ENCODE assay signal across 16 cellular contexts in the genomic region with DNA sequence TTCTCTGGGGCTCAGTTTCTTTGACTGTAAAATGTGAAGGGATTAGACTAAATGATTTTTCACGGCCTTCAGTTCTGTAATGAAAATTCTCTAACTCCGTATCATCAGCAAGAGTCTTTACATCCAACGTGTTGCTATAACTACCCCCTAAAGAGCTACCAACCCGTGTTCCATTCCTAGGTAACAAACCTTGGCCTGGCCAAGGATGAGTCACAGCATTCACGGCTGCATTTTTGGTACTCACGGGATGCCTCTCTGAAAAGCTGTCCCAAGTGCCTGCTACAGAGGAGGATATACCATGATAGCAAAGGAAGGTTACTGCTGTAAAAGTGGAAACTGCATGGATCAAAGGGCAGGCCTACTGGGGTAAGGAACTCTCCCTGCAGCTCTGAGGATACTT. TPM values are rescaled to one million over a fixed set of nuclear protein-coding genes. Genes with fewer than 3 reads are reported as not detected.
DNase-seq lines count a peak whose midpoint lies in the region; ATAC-seq and TF ChIP-seq lines count a peak whose summit lies in the region.
"Had no signal": no experiment of that assay in that cellular context is flagged by ENCODE, and none has a peak within 500 bp of the region (broad histone marks: within the 10 kb centered on the region; RNA-seq: fewer than 3 reads in every experiment).

No MANE protein-coding gene starts in this region.

- H3K27ac Mint-ChIP-seq in CD14-positive monocyte, result peak overlapping the region in 4 of 7 donors; percentile 12 to 80 (median 34)
- H3K27ac Mint-ChIP-seq in chondrocyte (ENCODE audit: unreplicated experiment), result peak overlapping the region; percentile 55
- no peak overlapping the region for H3K27ac Mint-ChIP-seq in T-helper 2 cell treated with Interferon-gamma antibody and Interleukin-4, amounts not matched to agents 5 μg/mL and 100 μg/mL, for 36 hours
- no peak overlapping the region for H3K27ac Mint-ChIP-seq in natural killer cell treated with Interleukin-12 subunit alpha and Interleukin-12 subunit beta and Interleukin-15 and Interleukin-18, amount 100 ng/mL, for 72 hours
- no peak overlapping the region for H3K27ac Mint-ChIP-seq in activated CD8-positive, alpha-beta memory T cell treated with anti-CD3 and anti-CD28 coated beads, Interleukin-2, amount 10 ng/mL, durations not matched to agents 7 days and 5 days
- H3K27ac Mint-ChIP-seq: activated CD4-positive, alpha-beta memory T cell treated with anti-CD3 and anti-CD28 coated beads for 36 hours; activated naive CD8-positive, alpha-beta T cell treated with anti-CD3 and anti-CD28 coated beads, Interleukin-2, amount 50 U/mL, for 24 hours; nephron progenitor cell had no signal

- no peaks in the 10 kb centered on the region for H3K27me3 ChIP-seq in MG63
- no peaks in the 10 kb centered on the region for H3K27me3 ChIP-seq in neural cell (ENCODE audit: insufficient read depth, low read depth, low read length)

- no peaks in the 10 kb centered on the region for H3F3A ChIP-seq in neural cell (ENCODE audit: insufficient read depth, low read length, poor library complexity, severe bottlenecking)

- H3K4me1 Mint-ChIP-seq in CD14-positive monocyte, result peaks cover 83% of the 10 kb centered on the region
- peaks cover 37% of the 10 kb centered on the region for H3K4me1 Mint-ChIP-seq in chondrocyte (ENCODE audit: low read depth)
- peaks cover 6% of the 10 kb centered on the region for H3K4me1 Mint-ChIP-seq in T-helper 2 cell treated with Interferon-gamma antibody and Interleukin-4, amounts not matched to agents 5 μg/mL and 100 μg/mL, for 36 hours (ENCODE audit: low read depth)
- peaks cover 14 to 22% of the 10 kb centered on the region in 2 donors for H3K4me1 Mint-ChIP-seq in natural killer cell treated with Interleukin-12 subunit alpha and Interleukin-12 subunit beta and Interleukin-15 and Interleukin-18, amount 100 ng/mL, for 72 hours (ENCODE audit: low read depth in 2 of 2)
- H3K4me1 Mint-ChIP-seq in activated CD8-positive, alpha-beta memory T cell treated with anti-CD3 and anti-CD28 coated beads, Interleukin-2, amount 10 ng/mL, durations not matched to agents 7 days and 5 days, result no peaks in the 10 kb centered on the region

- no peaks in the 10 kb centered on the region for H3K36me3 ChIP-seq in MG63
- H3K36me3 ChIP-seq in neural cell (ENCODE audit: insufficient read depth, low read length), result peaks cover 7% of the 10 kb centered on the region

- no peak for TF ChIP-seq EP300 in neural cell (conservative IDR thresholded peaks at IDR 0.05; ENCODE audit: poor library complexity, severe bottlenecking)

- H3K36me3 Mint-ChIP-seq in CD14-positive monocyte (peaks cover 36% of the 10 kb centered on the region in 2 donors), chondrocyte (ENCODE audit: low read depth) (peaks cover 10% of the 10 kb centered on the region)
- peaks cover 13% of the 10 kb centered on the region for H3K36me3 Mint-ChIP-seq in T-helper 2 cell treated with Interferon-gamma antibody and Interleukin-4, amounts not matched to agents 5 μg/mL and 100 μg/mL, for 36 hours (ENCODE audit: low read depth)
- peaks cover 6% of the 10 kb centered on the region for H3K36me3 Mint-ChIP-seq in natural killer cell treated with Interleukin-12 subunit alpha and Interleukin-12 subunit beta and Interleukin-15 and Interleukin-18, amount 100 ng/mL, for 72 hours
- peaks cover 10% of the 10 kb centered on the region for H3K36me3 Mint-ChIP-seq in activated CD8-positive, alpha-beta memory T cell treated with anti-CD3 and anti-CD28 coated beads, Interleukin-2, amount 10 ng/mL, durations not matched to agents 7 days and 5 days

- peaks cover 78% of the 10 kb centered on the region for H3K79me2 ChIP-seq in neural cell (replicated peaks; ENCODE audit: insufficient read depth, low read length)

- no peak for TF ChIP-seq CTCF in CD14-positive monocyte (IDR thresholded peaks at IDR 0.05)
- no peak for TF ChIP-seq CTCF in chondrocyte (IDR thresholded peaks at IDR 0.05)
- no peak for TF ChIP-seq CTCF in neural cell (IDR thresholded peaks at IDR 0.05; ENCODE audit: poor library complexity, severe bottlenecking)

- intact Hi-C loops in CD14-positive monocyte (cut with micrococcal nuclease), result no loop called here

- H3K4me3 Mint-ChIP-seq in CD14-positive monocyte (no peak overlapping the region), chondrocyte (ENCODE audit: unreplicated experiment) (no peak overlapping the region)
- no peak overlapping the region for H3K4me3 Mint-ChIP-seq in T-helper 2 cell treated with Interferon-gamma antibody and Interleukin-4, amounts not matched to agents 5 μg/mL and 100 μg/mL, for 36 hours
- no peak overlapping the region for H3K4me3 Mint-ChIP-seq in natural killer cell treated with Interleukin-12 subunit alpha and Interleukin-12 subunit beta and Interleukin-15 and Interleukin-18, amount 100 ng/mL, for 72 hours
- no peak overlapping the region for H3K4me3 Mint-ChIP-seq in activated CD8-positive, alpha-beta memory T cell treated with anti-CD3 and anti-CD28 coated beads, Interleukin-2, amount 10 ng/mL, durations not matched to agents 7 days and 5 days
- H3K4me3 Mint-ChIP-seq: activated CD4-positive, alpha-beta memory T cell treated with anti-CD3 and anti-CD28 coated beads for 36 hours; activated naive CD8-positive, alpha-beta T cell treated with anti-CD3 and anti-CD28 coated beads, Interleukin-2, amount 50 U/mL, for 24 hours; activated T-cell treated with anti-CD3 and anti-CD28 coated beads, Interleukin-2, amount 50 U/mL, for 4 hours; nephron progenitor cell had no signal

- no peaks in the 10 kb centered on the region for H3K9me2 ChIP-seq in neural cell (ENCODE audit: insufficient read depth, low read length)

- ATAC-seq in natural killer cell treated with Interleukin-12 subunit alpha and Interleukin-12 subunit beta and Interleukin-15 and Interleukin-18, amount 100 ng/mL, for 72 hours, result no peak
- ATAC-seq in activated CD8-positive, alpha-beta memory T cell treated with anti-CD3 and anti-CD28 coated beads, Interleukin-2, amount 10 ng/mL, durations not matched to agents 7 days and 5 days, result no peak
- ATAC-seq: activated naive CD8-positive, alpha-beta T cell treated with anti-CD3 and anti-CD28 coated beads, Interleukin-2, amount 50 U/mL, for 24 hours; activated T-cell treated with anti-CD3 and anti-CD28 coated beads, Interleukin-2, amount 50 U/mL, for 4 hours; gastroesophageal sphincter had no signal

- no peaks in the 10 kb centered on the region for H3K9me3 ChIP-seq in MG63
- no peaks in the 10 kb centered on the region for H3K9me3 ChIP-seq in neural cell (ENCODE audit: low read length)
- H3K9me3 ChIP-seq: gastroesophageal sphincter had no signal

- no peak overlapping the region for H3K4me2 ChIP-seq in neural cell (ENCODE audit: low read length)

- CTCF ChIA-PET in activated CD8-positive, alpha-beta memory T cell treated with anti-CD3 and anti-CD28 coated beads, Interleukin-2, amount 10 ng/mL, durations not matched to agents 7 days and 5 days (lab: Charles Lee), result no interaction called here

- H3K27ac ChIP-seq in neural cell (ENCODE audit: low read length), result no peak overlapping the region
- H3K27ac ChIP-seq: gastroesophageal sphincter had no signal

- H3K27me3 Mint-ChIP-seq in CD14-positive monocyte (ENCODE audit: low read depth in 3 of 3) (peaks cover 5 to 14% (median 12%) of the 10 kb centered on the region in 3 donors), chondrocyte (ENCODE audit: low read depth) (no peaks in the 10 kb centered on the region)
- peaks cover 12% of the 10 kb centered on the region for H3K27me3 Mint-ChIP-seq in T-helper 2 cell treated with Interferon-gamma antibody and Interleukin-4, amounts not matched to agents 5 μg/mL and 100 μg/mL, for 36 hours (ENCODE audit: low read depth)
- H3K27me3 Mint-ChIP-seq in natural killer cell treated with Interleukin-12 subunit alpha and Interleukin-12 subunit beta and Interleukin-15 and Interleukin-18, amount 100 ng/mL, for 72 hours, result no peaks in the 10 kb centered on the region
- H3K27me3 Mint-ChIP-seq in activated CD8-positive, alpha-beta memory T cell treated with anti-CD3 and anti-CD28 coated beads, Interleukin-2, amount 10 ng/mL, durations not matched to agents 7 days and 5 days, result peaks cover 3% of the 10 kb centered on the region
- H3K27me3 Mint-ChIP-seq: activated CD4-positive, alpha-beta memory T cell treated with anti-CD3 and anti-CD28 coated beads for 36 hours; activated naive CD8-positive, alpha-beta T cell treated with anti-CD3 and anti-CD28 coated beads, Interleukin-2, amount 50 U/mL, for 24 hours had no signal

- peaks cover 0 to 4% (median 0%) of the 10 kb centered on the region in 7 donors for H3K9me3 Mint-ChIP-seq in CD14-positive monocyte
- H3K9me3 Mint-ChIP-seq in chondrocyte (ENCODE audit: low read depth), result no peaks in the 10 kb centered on the region
- H3K9me3 Mint-ChIP-seq in T-helper 2 cell treated with Interferon-gamma antibody and Interleukin-4, amounts not matched to agents 5 μg/mL and 100 μg/mL, for 36 hours, result no peaks in the 10 kb centered on the region
- no peaks in the 10 kb centered on the region for H3K9me3 Mint-ChIP-seq in natural killer cell treated with Interleukin-12 subunit alpha and Interleukin-12 subunit beta and Interleukin-15 and Interleukin-18, amount 100 ng/mL, for 72 hours
- no peaks in the 10 kb centered on the region for H3K9me3 Mint-ChIP-seq in activated CD8-positive, alpha-beta memory T cell treated with anti-CD3 and anti-CD28 coated beads, Interleukin-2, amount 10 ng/mL, durations not matched to agents 7 days and 5 days (ENCODE audit: low read depth)
- H3K9me3 Mint-ChIP-seq: activated CD4-positive, alpha-beta memory T cell treated with anti-CD3 and anti-CD28 coated beads for 36 hours; activated naive CD8-positive, alpha-beta T cell treated with anti-CD3 and anti-CD28 coated beads, Interleukin-2, amount 50 U/mL, for 24 hours; activated T-cell treated with anti-CD3 and anti-CD28 coated beads, Interleukin-2, amount 50 U/mL, for 4 hours; nephron progenitor cell had no signal

- TF ChIP-seq RAD21 in neural cell (conservative IDR thresholded peaks at IDR 0.05), result no peak

- H2AFZ ChIP-seq in neural cell (ENCODE audit: low read depth, low read length), result no peak overlapping the region

- peaks cover 10% of the 10 kb centered on the region for H4K20me1 ChIP-seq in neural cell (ENCODE audit: insufficient read depth)

- DNase-seq in CD14-positive monocyte (ENCODE audit: low spot score), result no peak
- DNase-seq in MG63, result peak; percentile 32
- DNase-seq in chondrocyte (ENCODE audit: low spot score), result no peak
- no peak for DNase-seq in T-helper 2 cell treated with Interferon-gamma antibody and Interleukin-4, amounts not matched to agents 5 μg/mL and 100 μg/mL, for 36 hours (ENCODE audit: low spot score)
- DNase-seq in natural killer cell treated with Interleukin-12 subunit alpha and Interleukin-12 subunit beta and Interleukin-15 and Interleukin-18, amount 100 ng/mL, for 72 hours (ENCODE audit: low spot score), result no peak
- no peak for DNase-seq in NCI-H2107 (lab: John Stamatoyannopoulos, UW)
- DNase-seq in activated CD8-positive, alpha-beta memory T cell treated with anti-CD3 and anti-CD28 coated beads, Interleukin-2, amount 10 ng/mL, durations not matched to agents 7 days and 5 days, result no peak
- DNase-seq: activated CD4-positive, alpha-beta memory T cell treated with anti-CD3 and anti-CD28 coated beads for 36 hours; activated naive CD8-positive, alpha-beta T cell treated with anti-CD3 and anti-CD28 coated beads, Interleukin-2, amount 50 U/mL, for 24 hours; activated T-cell treated with anti-CD3 and anti-CD28 coated beads, Interleukin-2, amount 50 U/mL, for 4 hours; NCI-H69; nephron progenitor cell; retina had no signal

- no peak overlapping the region for H3K9ac ChIP-seq in neural cell (ENCODE audit: low read length)

- H3K4me3 ChIP-seq in MG63 (no peak overlapping the region), neural cell (ENCODE audit: low read length) (peak overlapping the region; percentile 90)
- H3K4me3 ChIP-seq: gastroesophageal sphincter, lung had no signal

RNA-seq across cellular contexts. Expression of a gene that starts 5.9 kb away (rescaled TPM):
- polyA plus RNA-seq in CD14-positive monocyte (under 1 TPM; 0.12 to 0.91 TPM), neural cell (15.7 and 15.8 TPM in 2 replicates)
- total RNA-seq in MG63 (2014; rRNA removed; shearing (Covaris generic); ENCODE audit: low replicate concordance), result not detected in 2 replicates
- 0.23 to 0.94 TPM (median 0.32 TPM) in 3 replicates for total RNA-seq in chondrocyte
- polyA minus RNA-seq in neural cell, result 31.2 and 34.7 TPM in 2 replicates
- under 1 TPM in 1 of 2 donors, not detected in 1; 0.07 TPM for total RNA-seq in natural killer cell treated with Interleukin-12 subunit alpha and Interleukin-12 subunit beta and Interleukin-15 and Interleukin-18, amount 100 ng/mL, for 72 hours
- total RNA-seq in activated CD8-positive, alpha-beta memory T cell treated with anti-CD3 and anti-CD28 coated beads, Interleukin-2, amount 10 ng/mL, durations not matched to agents 7 days and 5 days, result not detected

Comparison
In these comparisons a context has a peak if more than half of its experiments do, and no peak if none do; other contexts are left out.
1. H3K27ac Mint-ChIP-seq: peak in CD14-positive monocyte (4 of 7) and chondrocyte (single experiment); none in T-helper 2 cell treated with Interferon-gamma antibody and Interleukin-4, amounts not matched to agents 5 μg/mL and 100 μg/mL, for 36 hours (single experiment), natural killer cell treated with Interleukin-12 subunit alpha and Interleukin-12 subunit beta and Interleukin-15 and Interleukin-18, amount 100 ng/mL, for 72 hours (0 of 2) and activated CD8-positive, alpha-beta memory T cell treated with anti-CD3 and anti-CD28 coated beads, Interleukin-2, amount 10 ng/mL, durations not matched to agents 7 days and 5 days (single experiment).